17 cellular contexts compared by ENCODE assay signal in genomic region chr15:77532846-77533245, GRCh38.
DNase-seq lines count a peak whose midpoint lies in the region; ATAC-seq and TF ChIP-seq lines count a peak whose summit lies in the region.
"Had no signal": no experiment of that assay in that cellular context is flagged by ENCODE, and none has a peak within 500 bp of the region (broad histone marks: within the 10 kb centered on the region; RNA-seq: fewer than 3 reads in every experiment).

No MANE protein-coding gene starts in this region.

- peaks cover 46% of the 10 kb centered on the region for H3K4me1 Mint-ChIP-seq in mesothelial cell of epicardium

- H3K27ac Mint-ChIP-seq in mesothelial cell of epicardium = peak overlapping the region; percentile 66
- H3K27ac Mint-ChIP-seq: CD4-positive, alpha-beta T cell had no signal

- H3K4me1 ChIP-seq in body of pancreas (peaks cover under 1% of the 10 kb centered on the region), sigmoid colon (peaks cover 0 to 7% (median under 1%) of the 10 kb centered on the region in 4 donors)
- H3K4me1 ChIP-seq: A549 had no signal

- no peaks in the 10 kb centered on the region for H3K36me3 ChIP-seq in H7 (replicated peaks; ENCODE audit: control insufficient read depth, insufficient read depth, low read length)
- no peaks in the 10 kb centered on the region for H3K36me3 ChIP-seq in body of pancreas (replicated peaks in 1 of 2; ENCODE audit: insufficient read depth in 1 of 2, low read depth in 2 of 2)
- H3K36me3 ChIP-seq in sigmoid colon = no peaks in the 10 kb centered on the region

- H3K4me3 ChIP-seq in H7 (ENCODE audit: insufficient read depth, low read depth, low read length) (no peak overlapping the region), body of pancreas (no peak overlapping the region), sigmoid colon (no peak overlapping the region)
- H3K4me3 ChIP-seq: A549 had no signal

- ATAC-seq in body of pancreas = peak; percentile 21
- ATAC-seq: A549 had no signal

- no peaks in the 10 kb centered on the region for H3K27me3 ChIP-seq in H7 (ENCODE audit: control insufficient read depth, insufficient read depth, low read length)
- no peaks in the 10 kb centered on the region for H3K27me3 ChIP-seq in body of pancreas
- H3K27me3 ChIP-seq in sigmoid colon = no peaks in the 10 kb centered on the region

- no peaks in the 10 kb centered on the region for H3K36me3 Mint-ChIP-seq in mesothelial cell of epicardium

- H3K9me3 ChIP-seq in body of pancreas = no peaks in the 10 kb centered on the region
- no peaks in the 10 kb centered on the region for H3K9me3 ChIP-seq in sigmoid colon
- H3K9me3 ChIP-seq: A549, Caco-2 had no signal

- peaks cover 3% of the 10 kb centered on the region for H3K9me3 Mint-ChIP-seq in mesothelial cell of epicardium
- H3K9me3 Mint-ChIP-seq: CD4-positive, alpha-beta T cell had no signal

- 51 to 63% methylated on average over 6 to 7 of the region's 7 CpGs for WGBS in body of pancreas, 2 donors
- 71 to 72% methylated on average over 7 of the region's 7 CpGs for whole genome bisulfite sequencing in sigmoid colon, 2 donors

- no peak for TF ChIP-seq CTCF in body of pancreas (IDR thresholded peaks at IDR 0.05)
- no peak for TF ChIP-seq CTCF in mesothelial cell of epicardium (IDR thresholded peaks at IDR 0.05; ENCODE audit: unreplicated experiment)
- TF ChIP-seq CTCF in sigmoid colon (IDR thresholded peaks at IDR 0.05) = no peak
- TF ChIP-seq CTCF in GM20000 (IDR thresholded peaks at IDR 0.05; ENCODE audit: extremely low read depth, missing control alignments) = no peak
- no peak for TF ChIP-seq CTCF in GM10266 (IDR thresholded peaks at IDR 0.05; ENCODE audit: control insufficient read depth, insufficient read depth, low read depth, missing control alignments)

- peak; percentile 19 for DNase-seq in H7
- peak in 1 of 4 donors; percentile 39 for DNase-seq in body of pancreas
- no peak for DNase-seq in mesothelial cell of epicardium (ENCODE audit: low spot score in 2 of 2, unreplicated experiment in 2 of 2)
- peak; percentile 47 for DNase-seq in sigmoid colon
- DNase-seq in GM20000 (ENCODE audit: low spot score) = no peak
- DNase-seq in GM10266 (ENCODE audit: extremely low spot score) = no peak
- DNase-seq in T-helper 9 cell = no peak
- no peak for DNase-seq in glomerular visceral epithelial cell (ENCODE audit: extremely low spot score)
- DNase-seq: CD4-positive, alpha-beta T cell; GOT3; NCI-H1417 treated with DMSO at 0.1 percent for 48 hours; NCI-H187 treated with DMSO at 0.1 percent for 48 hours; NCI-H226 had no signal

- TF ChIP-seq EP300 in sigmoid colon (IDR thresholded peaks at IDR 0.05) = no peak

- intact Hi-C loops in body of pancreas (cut with DNase I) = no loop called here
- intact Hi-C loops in sigmoid colon (cut with DNase I) = no loop called here

- H3K27me3 Mint-ChIP-seq in mesothelial cell of epicardium (ENCODE audit: low read depth) = no peaks in the 10 kb centered on the region
- H3K27me3 Mint-ChIP-seq: CD4-positive, alpha-beta T cell had no signal

- H3K4me3 Mint-ChIP-seq in mesothelial cell of epicardium = no peak overlapping the region
- H3K4me3 Mint-ChIP-seq: CD4-positive, alpha-beta T cell had no signal

- TF ChIP-seq POLR2A in body of pancreas (IDR thresholded peaks at IDR 0.05) (no peak), sigmoid colon (IDR thresholded peaks at IDR 0.05) (no peak)

- H3K27ac ChIP-seq in body of pancreas (no peak overlapping the region), sigmoid colon (no peak overlapping the region)
- H3K27ac ChIP-seq: A549, KMS-11, RWPE1 had no signal

Comparison
In these comparisons a context has a peak if more than half of its experiments do, and no peak if none do; other contexts are left out.
1. DNase-seq: peak in H7 (single experiment) and sigmoid colon (single experiment); none in mesothelial cell of epicardium (0 of 2), GM20000 (single experiment), GM10266 (single experiment), T-helper 9 cell (single experiment) and glomerular visceral epithelial cell (single experiment).